Comparison of ENCODE assay signal across 21 cellular contexts in the genomic region with DNA sequence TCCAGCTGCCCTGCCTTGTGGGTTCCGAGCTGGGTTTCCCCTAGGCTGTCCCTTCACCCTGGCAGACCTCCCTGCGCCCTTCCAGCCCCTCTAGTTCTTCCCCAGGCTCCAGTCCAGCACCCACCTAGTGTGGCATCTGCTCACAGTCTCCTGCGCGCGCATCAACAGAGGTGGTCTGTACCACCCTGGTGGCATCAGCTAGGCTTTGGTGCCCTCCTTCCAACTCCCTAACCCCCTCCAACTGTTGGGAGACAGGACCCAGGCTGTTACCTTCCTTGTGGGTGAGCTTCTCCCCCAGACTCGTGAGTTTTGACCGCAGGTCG. TPM values are rescaled to one million over a fixed set of nuclear protein-coding genes. Genes with fewer than 3 reads are reported as not detected.
DNase-seq lines count a peak whose midpoint lies in the region; ATAC-seq and TF ChIP-seq lines count a peak whose summit lies in the region.
"Had no signal": no experiment of that assay in that cellular context is flagged by ENCODE, and none has a peak within 500 bp of the region (broad histone marks: within the 10 kb centered on the region; RNA-seq: fewer than 3 reads in every experiment).

No MANE protein-coding gene starts in this region.

- H3K36me3 Mint-ChIP-seq in Caco-2 (ENCODE audit: insufficient read depth, unreplicated experiment): peaks cover 85% of the 10 kb centered on the region
- H3K36me3 Mint-ChIP-seq in activated B cell treated with CpG ODN at 0.5 μM for 24 hours (ENCODE audit: low read depth): peaks cover 14% of the 10 kb centered on the region

- POLR2A ChIA-PET in Caco-2 (lab: Charles Lee) (no interaction called here), activated B cell treated with CpG ODN at 0.5 μM for 24 hours (lab: Charles Lee) (no interaction called here)

- H3K4me3 Mint-ChIP-seq in Caco-2 (ENCODE audit: unreplicated experiment) (no peak overlapping the region), activated B cell treated with CpG ODN at 0.5 μM for 24 hours (no peak overlapping the region)
- H3K4me3 Mint-ChIP-seq: activated naive CD4-positive, alpha-beta T cell treated with anti-CD3 and anti-CD28 coated beads, Interleukin-2, amount 10 ng/mL, durations not matched to agents 7 days and 5 days; stimulated activated naive CD8-positive, alpha-beta T cell treated with anti-CD3 and anti-CD28 coated beads, Interleukin-15, Interleukin-2, amounts not matched to agents 100 ng/mL and 50 ng/mL, for 24 hours had no signal

- H3K27me3 Mint-ChIP-seq in Caco-2 (ENCODE audit: insufficient read depth, unreplicated experiment) (no peaks in the 10 kb centered on the region), activated B cell treated with CpG ODN at 0.5 μM for 24 hours (no peaks in the 10 kb centered on the region)
- H3K27me3 Mint-ChIP-seq: activated naive CD4-positive, alpha-beta T cell treated with anti-CD3 and anti-CD28 coated beads, Interleukin-2, amount 10 ng/mL, durations not matched to agents 7 days and 5 days; stimulated activated naive CD8-positive, alpha-beta T cell treated with anti-CD3 and anti-CD28 coated beads, Interleukin-15, Interleukin-2, amounts not matched to agents 100 ng/mL and 50 ng/mL, for 24 hours had no signal

- ATAC-seq in activated B cell treated with CpG ODN at 0.5 μM for 24 hours (ENCODE audit: low read depth): peak; percentile 40
- ATAC-seq in heart right ventricle: no peak
- ATAC-seq in HG03342 (IDR thresholded peaks at IDR 0.05; ENCODE audit: unreplicated experiment): no peak
- ATAC-seq: HCT116, left lobe of liver had no signal

- H3K9ac ChIP-seq in BLaER1: no peak overlapping the region; the same call in 1 of the 2 replicates

- WGBS in heart right ventricle, 2 donors: 94 to 96% methylated on average over 8 of the region's 8 CpGs

- no TSS peak for BruUV-seq in Caco-2 (replicated peaks; lab: Mats Ljungman, UMichigan)

- peaks cover 43% of the 10 kb centered on the region for H4K20me1 ChIP-seq in BLaER1

- intact Hi-C loops in Caco-2 (cut with micrococcal nuclease; ENCODE audit: unreplicated experiment): no loop called here
- intact Hi-C loops in activated B cell treated with CpG ODN at 0.5 μM for 24 hours (cut with micrococcal nuclease): no loop called here
- intact Hi-C loops in heart right ventricle (cut with DNase I): no loop called here

- no peak for DNase-seq in Caco-2
- DNase-seq in activated B cell treated with CpG ODN at 0.5 μM for 24 hours: no peak
- no peak for DNase-seq in heart right ventricle
- DNase-seq in NCI-H146 treated with DMSO at 0.1 percent for 48 hours (lab: John Stamatoyannopoulos, UW; ENCODE audit: unreplicated experiment): no peak
- DNase-seq in OCI-M1 (lab: John Stamatoyannopoulos, UW): no peak
- DNase-seq: activated CD4-positive, alpha-beta T cell treated with anti-CD3 and anti-CD28 coated beads, Interleukin-2, amount 50 U/mL, for 1 hour; activated naive CD4-positive, alpha-beta T cell treated with anti-CD3 and anti-CD28 coated beads, Interleukin-2, amount 10 ng/mL, durations not matched to agents 7 days and 5 days; activated T-cell treated with anti-CD3 and anti-CD28 coated beads for 4 hours; DND-41; NCI-H1436 treated with DMSO at 0.1 percent for 48 hours; NCI-H524 treated with DMSO at 0.1 percent for 48 hours; RPMI8226; small intestine; transverse colon had no signal

- H3K27ac ChIP-seq in BLaER1 (0 out of 2 replicates have a peak overlapping the region, but pooled peaks have one; percentile 10), layer of hippocampus (ENCODE audit: low read depth, low read length) (peak overlapping the region; percentile 7), heart right ventricle (no peak overlapping the region)
- H3K27ac ChIP-seq: ascending aorta, transverse colon had no signal

- H3K27ac Mint-ChIP-seq in Caco-2 (ENCODE audit: unreplicated experiment): peak overlapping the region; percentile 59
- H3K27ac Mint-ChIP-seq in activated B cell treated with CpG ODN at 0.5 μM for 24 hours: no peak overlapping the region
- H3K27ac Mint-ChIP-seq: activated naive CD4-positive, alpha-beta T cell treated with anti-CD3 and anti-CD28 coated beads, Interleukin-2, amount 10 ng/mL, durations not matched to agents 7 days and 5 days; stimulated activated naive CD8-positive, alpha-beta T cell treated with anti-CD3 and anti-CD28 coated beads, Interleukin-15, Interleukin-2, amounts not matched to agents 100 ng/mL and 50 ng/mL, for 24 hours had no signal

- H3K27me3 ChIP-seq in BLaER1 (no peaks in the 10 kb centered on the region), Caco-2 (replicated peaks; ENCODE audit: control insufficient read depth, insufficient read depth, low read length) (no peaks in the 10 kb centered on the region), layer of hippocampus (ENCODE audit: control insufficient read depth, insufficient read depth, low read length) (no peaks in the 10 kb centered on the region), heart right ventricle (no peaks in the 10 kb centered on the region)
- H3K27me3 ChIP-seq: ascending aorta, transverse colon had no signal

- H3K9me3 Mint-ChIP-seq in Caco-2 (ENCODE audit: unreplicated experiment): no peaks in the 10 kb centered on the region
- H3K9me3 Mint-ChIP-seq in activated B cell treated with CpG ODN at 0.5 μM for 24 hours: no peaks in the 10 kb centered on the region
- H3K9me3 Mint-ChIP-seq: activated naive CD4-positive, alpha-beta T cell treated with anti-CD3 and anti-CD28 coated beads, Interleukin-2, amount 10 ng/mL, durations not matched to agents 7 days and 5 days; stimulated activated naive CD8-positive, alpha-beta T cell treated with anti-CD3 and anti-CD28 coated beads, Interleukin-15, Interleukin-2, amounts not matched to agents 100 ng/mL and 50 ng/mL, for 24 hours had no signal

- H3K9me3 ChIP-seq in BLaER1 (no peaks in the 10 kb centered on the region), Caco-2 (no peaks in the 10 kb centered on the region), heart right ventricle (no peaks in the 10 kb centered on the region)
- H3K9me3 ChIP-seq: ascending aorta, transverse colon had no signal

- TF ChIP-seq CTCF in Caco-2 (IDR thresholded peaks at IDR 0.05; ENCODE audit: insufficient read depth in 1 of 2, low read depth in 1 of 2, low read length in 1 of 2, severe bottlenecking in 1 of 2, unreplicated experiment in 1 of 2) (no peak), activated B cell treated with CpG ODN at 0.5 μM for 24 hours (IDR thresholded peaks at IDR 0.05) (no peak), heart right ventricle (IDR thresholded peaks at IDR 0.05) (no peak)

- peaks cover 65% of the 10 kb centered on the region for H3K36me3 ChIP-seq in BLaER1
- peaks cover 3% of the 10 kb centered on the region for H3K36me3 ChIP-seq in Caco-2 (ENCODE audit: control insufficient read depth, insufficient read depth, low read length)
- H3K36me3 ChIP-seq in heart right ventricle: peaks cover 0 to 33% (median 13%) of the 10 kb centered on the region in 9 donors

- H3K4me3 ChIP-seq in BLaER1 (no peak overlapping the region), Caco-2 (ENCODE audit: low read depth, low read length) (no peak overlapping the region), heart right ventricle (no peak overlapping the region)
- H3K4me3 ChIP-seq: ascending aorta, transverse colon had no signal

- H3K4me1 ChIP-seq in BLaER1: peaks cover 32% of the 10 kb centered on the region
- H3K4me1 ChIP-seq in Caco-2: no peaks in the 10 kb centered on the region
- peaks cover 0 to 53% (median 17%) of the 10 kb centered on the region in 9 donors for H3K4me1 ChIP-seq in heart right ventricle

- CTCF ChIA-PET in Caco-2 (lab: Charles Lee) (interaction anchor here (0.8 kb wide), 1 partner anchor 477 kb away, joined by 3 read pairs; no protein-coding TSS in a partner anchor), activated B cell treated with CpG ODN at 0.5 μM for 24 hours (lab: Charles Lee) (no interaction called here)

- H3K4me2 ChIP-seq in BLaER1: no peak overlapping the region

- peaks cover 17% of the 10 kb centered on the region for H3K4me1 Mint-ChIP-seq in Caco-2 (ENCODE audit: low read depth, unreplicated experiment)
- peaks cover 6% of the 10 kb centered on the region for H3K4me1 Mint-ChIP-seq in activated B cell treated with CpG ODN at 0.5 μM for 24 hours
- H3K4me1 Mint-ChIP-seq: activated naive CD4-positive, alpha-beta T cell treated with anti-CD3 and anti-CD28 coated beads, Interleukin-2, amount 10 ng/mL, durations not matched to agents 7 days and 5 days had no signal

RNA-seq across cellular contexts. Expression of gene CALML4, which starts 8.0 kb away (rescaled TPM):
- total RNA-seq in Caco-2 (2022): 19.5 and 26.4 TPM in 2 replicates
- total RNA-seq in activated B cell treated with CpG ODN at 0.5 μM for 24 hours: 4.4 and 5.0 TPM in 2 replicates
- total RNA-seq in heart right ventricle: 1 to 10 TPM in 3 of 10 donors, under 1 TPM in 7; 0.28 to 1.8 (median 0.81) TPM
- 1 to 10 TPM; 1.9 to 5.9 TPM for polyA plus RNA-seq in heart right ventricle

RNA-seq across cellular contexts. Expression of gene CLN6, which starts 32.4 kb away (rescaled TPM):
- total RNA-seq in Caco-2 (2022): 69.5 and 76.7 TPM in 2 replicates
- 35.0 and 37.5 TPM in 2 replicates for total RNA-seq in activated B cell treated with CpG ODN at 0.5 μM for 24 hours
- total RNA-seq in heart right ventricle: 10 to 100 TPM in 2 of 10 donors, 1 to 10 TPM in 8; 5.8 to 14.2 (median 8.9) TPM
- polyA plus RNA-seq in heart right ventricle: 10 to 100 TPM; 10.6 to 14.2 TPM

Comparison
In these comparisons a context has a peak if more than half of its experiments do, and no peak if none do; other contexts are left out.
1. H3K27ac ChIP-seq: peak in BLaER1 (single experiment) and layer of hippocampus (single experiment); none in heart right ventricle (0 of 10).